ENCODE assay signal across 21 cellular contexts in the genomic region with DNA sequence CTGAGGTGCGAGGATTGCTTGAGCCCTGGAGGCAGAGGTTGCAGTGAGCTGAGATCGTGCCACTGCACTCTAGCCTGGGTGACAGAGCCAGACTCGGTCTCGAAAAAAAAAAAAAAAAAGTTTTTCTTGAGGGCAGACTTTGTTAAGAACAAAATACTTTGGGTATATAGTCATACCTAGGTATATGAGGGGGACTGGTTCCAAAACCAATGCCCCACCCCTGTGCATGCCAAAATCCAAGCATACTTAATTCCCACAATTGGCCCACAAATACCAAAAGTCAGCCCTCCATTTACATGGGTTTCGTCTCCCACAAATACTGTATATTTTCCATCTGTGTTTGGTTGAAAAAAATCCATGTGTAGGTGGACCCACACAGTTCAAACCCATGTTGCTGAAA.
DNase-seq lines count a peak whose midpoint lies in the region; ATAC-seq and TF ChIP-seq lines count a peak whose summit lies in the region.
"Had no signal": no experiment of that assay in that cellular context is flagged by ENCODE, and none has a peak within 500 bp of the region (broad histone marks: within the 10 kb centered on the region; RNA-seq: fewer than 3 reads in every experiment).

No MANE protein-coding gene starts in this region.

- CTCF ChIA-PET in activated CD4-positive, alpha-beta T cell treated with anti-CD3 and anti-CD28 coated beads, Interleukin-2, amount 10 ng/mL, durations not matched to agents 7 days and 5 days (lab: Charles Lee), result interaction anchor here (0.7 kb wide), 3 partner anchors 71 to 377 kb away, joined by 3 to 4 read pairs (median 3); no protein-coding TSS in a partner anchor
- CTCF ChIA-PET in mammary epithelial cell (lab: Charles Lee; ENCODE audit: low non-redundant PET), result no interaction called here

- H3K9me3 Mint-ChIP-seq in activated CD4-positive, alpha-beta T cell treated with anti-CD3 and anti-CD28 coated beads, Interleukin-2, amount 10 ng/mL, durations not matched to agents 7 days and 5 days, result no peaks in the 10 kb centered on the region
- H3K9me3 Mint-ChIP-seq: endodermal cell had no signal

- no peaks in the 10 kb centered on the region for H4K20me1 ChIP-seq in mammary epithelial cell (ENCODE audit: insufficient read depth, low read length)
- H4K20me1 ChIP-seq: BLaER1 treated with 17β-estradiol and CSF1 and Interleukin-3, amounts not matched to agents 10 nM and 100 nM had no signal

- TF ChIP-seq EP300 in gastroesophageal sphincter (IDR thresholded peaks at IDR 0.05), result no peak

- peaks cover 24% of the 10 kb centered on the region for H3K4me1 Mint-ChIP-seq in activated CD4-positive, alpha-beta T cell treated with anti-CD3 and anti-CD28 coated beads, Interleukin-2, amount 10 ng/mL, durations not matched to agents 7 days and 5 days

- H3K4me3 ChIP-seq in AG09309 (ENCODE audit: control insufficient read depth, low read depth, low read length), result no peak overlapping the region
- H3K4me3 ChIP-seq in mammary epithelial cell (replicated peaks in 1 of 3; ENCODE audit: insufficient read depth in 1 of 3, low read depth in 2 of 3, low read length in 3 of 3), result no peak overlapping the region
- H3K4me3 ChIP-seq in gastroesophageal sphincter, result no peak overlapping the region
- H3K4me3 ChIP-seq: ascending aorta; BLaER1 treated with 17β-estradiol and CSF1 and Interleukin-3, amounts not matched to agents 10 nM and 100 nM; heart left ventricle; lower lobe of right lung; vagina had no signal

- H3K4me3 Mint-ChIP-seq in activated CD4-positive, alpha-beta T cell treated with anti-CD3 and anti-CD28 coated beads, Interleukin-2, amount 10 ng/mL, durations not matched to agents 7 days and 5 days, result no peak overlapping the region
- H3K4me3 Mint-ChIP-seq: endodermal cell had no signal

- H3K4me2 ChIP-seq in mammary epithelial cell (ENCODE audit: insufficient read depth, low read depth, low read length), result peak overlapping the region; percentile 29
- H3K4me2 ChIP-seq: BLaER1 treated with 17β-estradiol and CSF1 and Interleukin-3, amounts not matched to agents 10 nM and 100 nM; KMS-11 had no signal

- dilution Hi-C loops in mammary epithelial cell (cut with HindIII; ENCODE audit: low sequenced_read_pairs), result no loop called here

- intact Hi-C loops in mammary epithelial cell (cut with micrococcal nuclease), result loop anchor here (5.0 kb wide), 1 partner anchor 34 kb away; no protein-coding TSS in a partner anchor
- intact Hi-C loops in cardiac septum (cut with DNase I), result no loop called here

- H3K79me2 ChIP-seq in mammary epithelial cell (ENCODE audit: insufficient read depth, low read length), result no peaks in the 10 kb centered on the region

- H3K4me1 ChIP-seq in mammary epithelial cell (ENCODE audit: insufficient read depth, low read length) (peaks cover 25% of the 10 kb centered on the region), gastroesophageal sphincter (no peaks in the 10 kb centered on the region)
- H3K4me1 ChIP-seq: ascending aorta; BLaER1 treated with 17β-estradiol and CSF1 and Interleukin-3, amounts not matched to agents 10 nM and 100 nM; heart left ventricle; lower lobe of right lung; vagina had no signal

- H3K36me3 ChIP-seq in mammary epithelial cell (ENCODE audit: insufficient read depth, low read length) (no peaks in the 10 kb centered on the region), gastroesophageal sphincter (peaks cover 0 to 57% of the 10 kb centered on the region in 2 donors)

- H3K27me3 Mint-ChIP-seq in activated CD4-positive, alpha-beta T cell treated with anti-CD3 and anti-CD28 coated beads, Interleukin-2, amount 10 ng/mL, durations not matched to agents 7 days and 5 days, result no peaks in the 10 kb centered on the region

- peak overlapping the region; percentile 46 for H3K9ac ChIP-seq in mammary epithelial cell (ENCODE audit: insufficient read depth, low read length)
- H3K9ac ChIP-seq: BLaER1 treated with 17β-estradiol and CSF1 and Interleukin-3, amounts not matched to agents 10 nM and 100 nM; KMS-11 had no signal

- H3K36me3 Mint-ChIP-seq in activated CD4-positive, alpha-beta T cell treated with anti-CD3 and anti-CD28 coated beads, Interleukin-2, amount 10 ng/mL, durations not matched to agents 7 days and 5 days (ENCODE audit: low read depth), result peaks cover 30% of the 10 kb centered on the region

- no CpG with 5 or more reads among the region's 5 CpGs for WGBS in mammary epithelial cell (ENCODE audit: low coverage, missing lambda C conversion rate)
- 92 to 96% methylated on average over 1 to 3 of the region's 5 CpGs for WGBS in gastroesophageal sphincter (ENCODE audit: low coverage in 1 of 2), 2 donors

- no peak for ATAC-seq in gastroesophageal sphincter
- ATAC-seq: heart left ventricle, lower lobe of right lung had no signal

- no peak overlapping the region for H3K27ac Mint-ChIP-seq in activated CD4-positive, alpha-beta T cell treated with anti-CD3 and anti-CD28 coated beads, Interleukin-2, amount 10 ng/mL, durations not matched to agents 7 days and 5 days
- H3K27ac Mint-ChIP-seq: endodermal cell had no signal

- no peak for TF ChIP-seq POLR2A in gastroesophageal sphincter (IDR thresholded peaks at IDR 0.05)

- DNase-seq in activated CD4-positive, alpha-beta T cell treated with anti-CD3 and anti-CD28 coated beads for 48 hours, result peak; percentile 59
- no peak for DNase-seq in activated CD4-positive, alpha-beta T cell treated with anti-CD3 and anti-CD28 coated beads, Interleukin-2, amount 10 ng/mL, durations not matched to agents 7 days and 5 days
- peak; percentile 20 for DNase-seq in AG09309 (ENCODE audit: low read depth)
- DNase-seq in SW480 (ENCODE audit: low spot score), result peak; percentile 11
- DNase-seq in mammary epithelial cell, result peak; percentile 81
- no peak for DNase-seq in cardiac septum (ENCODE audit: low spot score)
- DNase-seq in NCI-H2107 (lab: John Stamatoyannopoulos, UW), result no peak
- DNase-seq: activated effector memory CD4-positive, alpha-beta T cell treated with anti-CD3 and anti-CD28 coated beads, Interleukin-2, amount 50 U/mL, for 16 hours; endodermal cell; heart left ventricle; lower lobe of right lung; NCI-H1092 treated with DMSO at 0.1 percent for 48 hours; NCI-H2081 treated with DMSO at 0.1 percent for 48 hours; NCI-H510A; nucleus accumbens; retina had no signal

- H3K27me3 ChIP-seq in mammary epithelial cell (ENCODE audit: insufficient read depth, low read length) (no peaks in the 10 kb centered on the region), gastroesophageal sphincter (no peaks in the 10 kb centered on the region)
- H3K27me3 ChIP-seq: ascending aorta; BLaER1 treated with 17β-estradiol and CSF1 and Interleukin-3, amounts not matched to agents 10 nM and 100 nM; heart left ventricle; vagina had no signal

- H2AFZ ChIP-seq in mammary epithelial cell (ENCODE audit: low read depth, low read length), result peak overlapping the region; percentile 63

- H3K27ac ChIP-seq in mammary epithelial cell (ENCODE audit: insufficient read depth, low read depth, low read length) (peak overlapping the region; percentile 37), gastroesophageal sphincter (no peak overlapping the region)
- H3K27ac ChIP-seq: ascending aorta; BLaER1 treated with 17β-estradiol and CSF1 and Interleukin-3, amounts not matched to agents 10 nM and 100 nM; heart left ventricle; KMS-11; lower lobe of right lung; vagina had no signal

- BruUV-seq in mammary epithelial cell (replicated peaks; lab: Mats Ljungman, UMichigan), result no TSS peak

- no peak for TF ChIP-seq CTCF in AG09309 (IDR thresholded peaks at IDR 0.05; ENCODE audit: control insufficient read depth, insufficient read depth, low read depth, low read length, missing control alignments)
- no peak for TF ChIP-seq CTCF in mammary epithelial cell (conservative IDR thresholded peaks at IDR 0.05 in 1 of 2, IDR thresholded peaks at IDR 0.05 in 1 of 2; ENCODE audit: extremely low read depth in 1 of 2, insufficient read depth in 1 of 2, low read depth in 1 of 2, low read length in 2 of 2)
- TF ChIP-seq CTCF in gastroesophageal sphincter (IDR thresholded peaks at IDR 0.05), result no peak

- in situ Hi-C loops in mammary epithelial cell (cut with MboI; ENCODE audit: low sequenced_read_pairs in 2 of 2), result no loop called here

- H3K9me3 ChIP-seq in mammary epithelial cell (replicated peaks; ENCODE audit: insufficient read depth, low read length) (no peaks in the 10 kb centered on the region), gastroesophageal sphincter (no peaks in the 10 kb centered on the region)
- H3K9me3 ChIP-seq: ascending aorta; BLaER1 treated with 17β-estradiol and CSF1 and Interleukin-3, amounts not matched to agents 10 nM and 100 nM; heart left ventricle; lower lobe of right lung; vagina had no signal

- POLR2A ChIA-PET in activated CD4-positive, alpha-beta T cell treated with anti-CD3 and anti-CD28 coated beads, Interleukin-2, amount 10 ng/mL, durations not matched to agents 7 days and 5 days (lab: Charles Lee), result interaction anchor here (0.7 kb wide), 1 partner anchor 18 kb away, joined by 10 read pairs; no protein-coding TSS in a partner anchor

Comparison
In these comparisons a context has a peak if more than half of its experiments do, and no peak if none do; other contexts are left out.
1. DNase-seq: peak in activated CD4-positive, alpha-beta T cell treated with anti-CD3 and anti-CD28 coated beads for 48 hours (single experiment), AG09309 (single experiment), SW480 (single experiment) and mammary epithelial cell (single experiment); none in activated CD4-positive, alpha-beta T cell treated with anti-CD3 and anti-CD28 coated beads, Interleukin-2, amount 10 ng/mL, durations not matched to agents 7 days and 5 days (single experiment), cardiac septum (single experiment) and NCI-H2107 (single experiment).